Comparison of ENCODE assay signal across 30 cellular contexts in genomic region chr12:113414519-113415038, GRCh38. TPM values are rescaled to one million over a fixed set of nuclear protein-coding genes. Genes with fewer than 3 reads are reported as not detected.
"Had no signal": no experiment of that assay in that cellular context is flagged by ENCODE, and none has a peak within 500 bp of the region (broad histone marks: within the 10 kb centered on the region; RNA-seq: fewer than 3 reads in every experiment).

No MANE protein-coding gene starts in this region.

- H3K9ac ChIP-seq: SK-N-SH had no signal

- H3K4me3 Mint-ChIP-seq: activated naive CD8-positive, alpha-beta T cell treated with anti-CD3 and anti-CD28 coated beads, Interleukin-2, amount 50 U/mL, for 24 hours; activated T-cell treated with anti-CD3 and anti-CD28 coated beads, Interleukin-2, amount 50 U/mL, for 4 hours had no signal

- FAIRE-seq: bronchial epithelial cell had no signal

- H3K27me3 ChIP-seq: ascending aorta, body of pancreas, Peyer's patch, SJCRH30 had no signal

- ATAC-seq: activated CD4-positive, CD25-positive, alpha-beta regulatory T cell treated with anti-CD3 and anti-CD28 coated beads, Interleukin-2, amount 50 U/mL, for 24 hours; activated naive CD4-positive, alpha-beta T cell treated with anti-CD3 and anti-CD28 coated beads, Interleukin-2, amount 50 U/mL, for 72 hours; activated naive CD8-positive, alpha-beta T cell treated with anti-CD3 and anti-CD28 coated beads, Interleukin-2, amount 50 U/mL, for 24 hours; activated T-cell treated with anti-CD3 and anti-CD28 coated beads, Interleukin-2, amount 50 U/mL, for 4 hours; body of pancreas had no signal

- H3K27ac ChIP-seq: ascending aorta, body of pancreas, Peyer's patch, RWPE1, SJCRH30, WERI-Rb-1 had no signal

- H3K4me1 ChIP-seq: ascending aorta, Peyer's patch, SJCRH30 had no signal

- H3K36me3 Mint-ChIP-seq: activated naive CD4-positive, alpha-beta T cell treated with anti-CD3 and anti-CD28 coated beads, Interleukin-2, amount 50 U/mL, for 72 hours had no signal

- H3K9me3 Mint-ChIP-seq: activated naive CD4-positive, alpha-beta T cell treated with anti-CD3 and anti-CD28 coated beads, Interleukin-2, amount 50 U/mL, for 72 hours; activated naive CD8-positive, alpha-beta T cell treated with anti-CD3 and anti-CD28 coated beads, Interleukin-2, amount 50 U/mL, for 24 hours; activated T-cell treated with anti-CD3 and anti-CD28 coated beads, Interleukin-2, amount 50 U/mL, for 4 hours had no signal

- H3K4me3 ChIP-seq: ascending aorta, body of pancreas, Peyer's patch, SJCRH30 had no signal

- H3K9me3 ChIP-seq: ascending aorta, body of pancreas, Peyer's patch, SJCRH30, SK-N-SH had no signal

- DNase-seq: activated CD4-positive, alpha-beta T cell treated with anti-CD3 and anti-CD28 coated beads for 48 hours; activated CD4-positive, alpha-beta T cell treated with anti-CD3 and anti-CD28 coated beads, Interleukin-2, amount 50 U/mL, for 48 hours; activated CD8-positive, alpha-beta memory T cell treated with anti-CD3 and anti-CD28 coated beads for 24 hours; activated effector memory CD4-positive, alpha-beta T cell treated with anti-CD3 and anti-CD28 coated beads, Interleukin-2, amount 50 U/mL, for 16 hours; activated naive CD4-positive, alpha-beta T cell treated with Interleukin-2 at 50 U/mL for 16 hours; activated naive CD8-positive, alpha-beta T cell treated with anti-CD3 and anti-CD28 coated beads, Interleukin-2, amount 50 U/mL, for 24 hours; activated T-cell treated with anti-CD3 and anti-CD28 coated beads, Interleukin-2, amount 50 U/mL, for 4 hours; amniotic stem cell; body of pancreas; central memory CD4-positive, alpha-beta T cell; Kasumi-1; KBM-7; NCI-H1105 treated with DMSO at 0.1 percent for 48 hours; NCI-H146; NCI-H187 treated with DMSO at 0.1 percent for 48 hours; NCI-H2081 treated with DMSO at 0.1 percent for 48 hours; NCI-H226; NCI-H69; Peyer's patch; Right ventricle myocardium superior; SJCRH30; SK-N-SH; T-helper 1 cell; WERI-Rb-1 had no signal

- H3K4me2 ChIP-seq: SK-N-SH had no signal

- H3K4me1 Mint-ChIP-seq: activated naive CD8-positive, alpha-beta T cell treated with anti-CD3 and anti-CD28 coated beads, Interleukin-2, amount 50 U/mL, for 24 hours had no signal

- H3K36me3 ChIP-seq: ascending aorta, Peyer's patch, SJCRH30, WERI-Rb-1 had no signal

- H3K27ac Mint-ChIP-seq: activated naive CD4-positive, alpha-beta T cell treated with anti-CD3 and anti-CD28 coated beads, Interleukin-2, amount 50 U/mL, for 72 hours; activated naive CD8-positive, alpha-beta T cell treated with anti-CD3 and anti-CD28 coated beads, Interleukin-2, amount 50 U/mL, for 24 hours had no signal

RNA-seq across cellular contexts. Expression of gene SDS, which starts 10.9 kb away (rescaled TPM):
- total RNA-seq: activated naive CD4-positive, alpha-beta T cell treated with anti-CD3 and anti-CD28 coated beads, Interleukin-2, amount 50 U/mL, for 72 hours; bronchial epithelial cell; Peyer's patch; Right ventricle myocardium superior; SJCRH30; T-helper 2 cell treated with Interferon-gamma antibody and Interleukin-4, amounts not matched to agents 100 ng/mL and 5 ng/mL, for 36 hours had no signal

RNA-seq across cellular contexts. Expression of gene LHX5, which starts 57.1 kb away (rescaled TPM):
- total RNA-seq: activated naive CD4-positive, alpha-beta T cell treated with anti-CD3 and anti-CD28 coated beads, Interleukin-2, amount 50 U/mL, for 72 hours; activated T-cell treated with anti-CD3 and anti-CD28 coated beads, Interleukin-2, amount 50 U/mL, for 4 hours; ascending aorta; body of pancreas; Peyer's patch; Right ventricle myocardium superior; SJCRH30; T-helper 2 cell treated with Interferon-gamma antibody and Interleukin-4, amounts not matched to agents 100 ng/mL and 5 ng/mL, for 36 hours had no signal
- polyA plus RNA-seq: SK-N-SH had no signal
